ENCODE assay signal across 9 cellular contexts in genomic region chr7:155815332-155816191, GRCh38. TPM values are rescaled to one million over a fixed set of nuclear protein-coding genes. Genes with fewer than 3 reads are reported as not detected.
DNase-seq lines count a peak whose midpoint lies in the region; ATAC-seq lines count a peak whose summit lies in the region.
"Had no signal": no experiment of that assay in that cellular context is flagged by ENCODE, and none has a peak within 500 bp of the region (broad histone marks: within the 10 kb centered on the region; RNA-seq: fewer than 3 reads in every experiment).

No MANE protein-coding gene starts in this region.

- no peak overlapping the region for H3K27ac ChIP-seq in CD4-positive, alpha-beta memory T cell (ENCODE audit: low read depth, low read length)
- H3K27ac ChIP-seq in SJSA1 = no peak overlapping the region

- POLR2A ChIA-PET in CD4-positive, alpha-beta memory T cell (lab: Charles Lee; ENCODE audit: partially characterized antibody) = no interaction called here

- no peaks in the 10 kb centered on the region for H3K36me3 ChIP-seq in CD4-positive, alpha-beta memory T cell (ENCODE audit: insufficient read depth, low read length)
- H3K36me3 ChIP-seq in SJSA1 = no peaks in the 10 kb centered on the region

- no peaks in the 10 kb centered on the region for H3K9me3 Mint-ChIP-seq in CD4-positive, alpha-beta memory T cell
- no peaks in the 10 kb centered on the region for H3K9me3 Mint-ChIP-seq in activated naive CD8-positive, alpha-beta T cell treated with anti-CD3 and anti-CD28 coated beads for 36 hours
- H3K9me3 Mint-ChIP-seq in immature natural killer cell = peaks cover 0 to 2% (median 0%) of the 10 kb centered on the region in 6 donors

- H3K4me3 ChIP-seq in CD4-positive, alpha-beta memory T cell (ENCODE audit: low read length in 2 of 2) = no peak overlapping the region
- no peak overlapping the region for H3K4me3 ChIP-seq in SJSA1

- H3K4me1 ChIP-seq in CD4-positive, alpha-beta memory T cell (ENCODE audit: insufficient read depth, low read length) = no peaks in the 10 kb centered on the region
- no peaks in the 10 kb centered on the region for H3K4me1 ChIP-seq in SJSA1 (replicated peaks)

- peaks cover 9 to 23% (median 16%) of the 10 kb centered on the region in 4 donors for H3K4me1 Mint-ChIP-seq in CD4-positive, alpha-beta memory T cell
- peaks cover 12% of the 10 kb centered on the region for H3K4me1 Mint-ChIP-seq in activated naive CD8-positive, alpha-beta T cell treated with anti-CD3 and anti-CD28 coated beads for 36 hours
- peaks cover 0 to 8% of the 10 kb centered on the region in 2 donors for H3K4me1 Mint-ChIP-seq in immature natural killer cell

- H3K36me3 Mint-ChIP-seq in CD4-positive, alpha-beta memory T cell = no peaks in the 10 kb centered on the region
- no peaks in the 10 kb centered on the region for H3K36me3 Mint-ChIP-seq in activated naive CD8-positive, alpha-beta T cell treated with anti-CD3 and anti-CD28 coated beads for 36 hours
- H3K36me3 Mint-ChIP-seq in immature natural killer cell = no peaks in the 10 kb centered on the region

- H3K4me3 Mint-ChIP-seq in CD4-positive, alpha-beta memory T cell = peak overlapping the region in 4 of 8 donors; percentile 13 to 74 (median 50)
- H3K4me3 Mint-ChIP-seq in activated naive CD8-positive, alpha-beta T cell treated with anti-CD3 and anti-CD28 coated beads for 36 hours = no peak overlapping the region
- H3K4me3 Mint-ChIP-seq in immature natural killer cell = peak overlapping the region in 1 of 5 donors; percentile 45

- ATAC-seq in GM18907 (IDR thresholded peaks at IDR 0.05; ENCODE audit: unreplicated experiment) = peak; percentile 94
- ATAC-seq in HG03103 (IDR thresholded peaks at IDR 0.05; ENCODE audit: low read depth, unreplicated experiment) = peak; percentile 91

- CTCF ChIA-PET in CD4-positive, alpha-beta memory T cell (lab: Charles Lee; ENCODE audit: partially characterized antibody) = no interaction called here

- peak overlapping the region in 1 of 7 donors; percentile 52 for H3K27ac Mint-ChIP-seq in CD4-positive, alpha-beta memory T cell
- H3K27ac Mint-ChIP-seq in activated naive CD8-positive, alpha-beta T cell treated with anti-CD3 and anti-CD28 coated beads for 36 hours = no peak overlapping the region
- no peak overlapping the region for H3K27ac Mint-ChIP-seq in immature natural killer cell

- peak; percentile 5 to 39 (median 31) for DNase-seq in CD4-positive, alpha-beta memory T cell
- DNase-seq in SJSA1 (ENCODE audit: low read depth in 1 of 2, low spot score in 2 of 2) (peak; percentile 41 to 75), immature natural killer cell (peak; percentile 12 to 15 (median 12)), HCEC 1CT (no peak)
- DNase-seq in activated naive CD8-positive, alpha-beta T cell treated with anti-CD3 and anti-CD28 coated beads for 36 hours = peak; percentile 76
- DNase-seq in stimulated activated CD4-positive, alpha-beta T cell treated with anti-CD3 and anti-CD28 coated beads, TNF-alpha, amount 100 ng/mL, for 4 hours (ENCODE audit: low read depth in 3 of 3) = peak; percentile 15 to 42 (median 40)

- peaks cover 32 to 42% of the 10 kb centered on the region in 2 donors for H3K27me3 Mint-ChIP-seq in CD4-positive, alpha-beta memory T cell
- peaks cover 50% of the 10 kb centered on the region for H3K27me3 Mint-ChIP-seq in activated naive CD8-positive, alpha-beta T cell treated with anti-CD3 and anti-CD28 coated beads for 36 hours
- H3K27me3 Mint-ChIP-seq in immature natural killer cell (ENCODE audit: low read depth in 3 of 3) = peaks cover 11 to 23% (median 19%) of the 10 kb centered on the region in 3 donors

- no peaks in the 10 kb centered on the region for H3K9me3 ChIP-seq in CD4-positive, alpha-beta memory T cell (ENCODE audit: control insufficient read depth in 1 of 2, low read length in 2 of 2)
- H3K9me3 ChIP-seq in SJSA1 (replicated peaks) = no peaks in the 10 kb centered on the region

- intact Hi-C loops in CD4-positive, alpha-beta memory T cell (cut with micrococcal nuclease) = loop anchor here (2.0 kb wide), 1 partner anchor 999 kb away; no protein-coding TSS in a partner anchor

- H3K27me3 ChIP-seq in CD4-positive, alpha-beta memory T cell (ENCODE audit: insufficient read depth, low read length) = peaks cover 9% of the 10 kb centered on the region
- H3K27me3 ChIP-seq in SJSA1 (replicated peaks) = peaks cover 38% of the 10 kb centered on the region

RNA-seq across cellular contexts. Expression of gene SHH, which starts 3.3 kb away (rescaled TPM):
- total RNA-seq in CD4-positive, alpha-beta memory T cell = not detected
- polyA plus RNA-seq in CD4-positive, alpha-beta memory T cell = under 1 TPM in 1 of 2 donors, not detected in 1; 0.03 TPM
- total RNA-seq in SJSA1 (2014; rRNA removed; shearing (Covaris generic)) = not detected in 2 replicates
- not detected for total RNA-seq in activated naive CD8-positive, alpha-beta T cell treated with anti-CD3 and anti-CD28 coated beads for 36 hours
- polyA plus RNA-seq in immature natural killer cell = not detected
- total RNA-seq: subcutaneous adipose tissue had no signal
